In genomic region chr12:41064411-41064810, GRCh38 we compare ENCODE assay signal across 22 cellular contexts.
"Had no signal": no experiment of that assay in that cellular context is flagged by ENCODE, and none has a peak within 500 bp of the region (broad histone marks: within the 10 kb centered on the region; RNA-seq: fewer than 3 reads in every experiment).

No MANE protein-coding gene starts in this region.

- H3K27me3 ChIP-seq: colonic mucosa, esophagus squamous epithelium, gastrocnemius medialis, heart right ventricle, left lung had no signal

- H3K36me3 ChIP-seq: colonic mucosa, esophagus squamous epithelium, gastrocnemius medialis, heart right ventricle, left lung, lower lobe of right lung had no signal

- H3K4me1 ChIP-seq: colonic mucosa, esophagus squamous epithelium, gastrocnemius medialis, heart right ventricle, left lung, lower lobe of right lung had no signal

- H3K4me3 ChIP-seq: colonic mucosa, esophagus squamous epithelium, gastrocnemius medialis, heart right ventricle, left lung, lower lobe of right lung, mucosa of descending colon had no signal

- DNase-seq: colonic mucosa; cortex of kidney; effector CD8-positive, alpha-beta T cell; effector memory CD8-positive, alpha-beta T cell; endodermal cell; erythroblast; esophagus squamous epithelium; foreskin fibroblast; foreskin melanocyte; gastrocnemius medialis; glutamatergic neuron; head of caudate nucleus; heart right ventricle; hippocampal formation; left cardiac atrium; left lung; left ventricle myocardium superior; lower lobe of right lung; mesenchymal stem cell; mucosa of descending colon had no signal

- H3K9me3 ChIP-seq: colonic mucosa, esophagus squamous epithelium, gastrocnemius medialis, heart right ventricle, lower lobe of right lung, mucosa of descending colon had no signal

- ATAC-seq: effector memory CD8-positive, alpha-beta T cell; esophagus mucosa; gastrocnemius medialis; heart right ventricle; left cardiac atrium; left lung; left ventricle myocardium superior; lower lobe of right lung; mucosa of descending colon had no signal

- H3K27ac ChIP-seq: colonic mucosa, epithelial cell of prostate, esophagus squamous epithelium, gastrocnemius medialis, heart right ventricle, left lung, lower lobe of right lung had no signal
